In the genomic region with DNA sequence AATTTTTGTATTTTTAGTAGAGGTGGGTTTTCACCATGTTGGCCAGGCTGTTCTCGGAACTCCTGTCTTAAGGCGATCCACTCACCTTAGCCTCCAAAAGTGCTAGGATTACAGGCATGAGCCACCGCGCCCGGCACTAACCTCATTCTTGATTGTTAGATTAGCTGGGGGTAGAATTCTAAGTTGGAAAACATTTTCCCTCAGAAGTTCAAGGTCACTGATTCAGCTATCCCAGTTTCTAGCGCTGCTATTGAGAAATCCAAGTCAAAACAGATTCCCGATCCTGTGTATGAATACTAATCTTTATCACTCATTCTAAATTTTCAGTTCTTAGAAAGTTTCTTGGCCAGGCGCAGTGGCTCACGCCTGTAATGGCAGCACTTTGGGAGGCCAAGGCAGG, we compare ENCODE assay signal across 1 cellular context.
TF ChIP-seq lines count a peak whose summit lies in the region.

No MANE protein-coding gene starts in this region.

TF ChIP-seq in HepG2, 621 proteins besides CTCF, POLR2A, EP300 and RAD21:
- TF ChIP-seq ZNF441 (CRISPR knock-in tag; IDR thresholded peaks at IDR 0.05; ENCODE audit: borderline replicate concordance), result no peak
- no peak for TF ChIP-seq SOX13 (IDR thresholded peaks at IDR 0.05)
- 0 out of 4 replicates have a peak, but pooled peaks of 1 of the 2 experiments have one; percentile 21 for TF ChIP-seq SOX13 (CRISPR knock-in tag; conservative IDR thresholded peaks at IDR 0.05 in 1 of 2, IDR thresholded peaks at IDR 0.05 in 1 of 2)
- TF ChIP-seq ZFP36L2 (CRISPR knock-in tag; IDR thresholded peaks at IDR 0.05), result no peak
- no peak for TF ChIP-seq PPARG (CRISPR knock-in tag; conservative IDR thresholded peaks at IDR 0.05)
- peak; percentile 98 for TF ChIP-seq ZFP1 (CRISPR knock-in tag; IDR thresholded peaks at IDR 0.05)
- TF ChIP-seq SALL2 (CRISPR knock-in tag; IDR thresholded peaks at IDR 0.05), result no peak
- TF ChIP-seq GATAD2A (CRISPR knock-in tag; IDR thresholded peaks at IDR 0.05), result 0 out of 2 replicates have a peak, but pooled peaks have one; percentile 21
- no peak for TF ChIP-seq JUN (CRISPR knock-in tag; IDR thresholded peaks at IDR 0.05)
- TF ChIP-seq SOX5 (CRISPR knock-in tag; IDR thresholded peaks at IDR 0.05; ENCODE audit: borderline replicate concordance), result no peak
- TF ChIP-seq ZNF766 (CRISPR knock-in tag; IDR thresholded peaks at IDR 0.05; ENCODE audit: borderline replicate concordance), result no peak
- no peak for TF ChIP-seq CCDC6 (CRISPR knock-in tag; IDR thresholded peaks at IDR 0.05)
- no peak for TF ChIP-seq BHLHE40 (IDR thresholded peaks at IDR 0.05; ENCODE audit: low read length)
- no peak for TF ChIP-seq AKAP8 (CRISPR knock-in tag; IDR thresholded peaks at IDR 0.05)
- 0 out of 2 replicates have a peak, but pooled peaks have one; percentile 19 for TF ChIP-seq NR2C2 (CRISPR knock-in tag; IDR thresholded peaks at IDR 0.05; ENCODE audit: borderline replicate concordance)
- no peak for TF ChIP-seq ZNF121 (CRISPR knock-in tag; IDR thresholded peaks at IDR 0.05)
- TF ChIP-seq FOXP1 (IDR thresholded peaks at IDR 0.05), result no peak
- TF ChIP-seq FOXP1 (CRISPR knock-in tag; IDR thresholded peaks at IDR 0.05), result no peak
- TF ChIP-seq CEBPB (IDR thresholded peaks at IDR 0.05; ENCODE audit: borderline replicate concordance, low read depth, low read length), result peak; percentile 54; the same call in 1 of the 2 replicates
- peak; percentile 41; the same call in 1 of the 2 replicates for TF ChIP-seq MED1 (CRISPR knock-in tag; IDR thresholded peaks at IDR 0.05)
- no peak for TF ChIP-seq NCOA5 (CRISPR knock-in tag; IDR thresholded peaks at IDR 0.05)
- TF ChIP-seq SKI (IDR thresholded peaks at IDR 0.05; ENCODE audit: partially characterized antibody), result peak; percentile 44
- TF ChIP-seq, protein P1, sequence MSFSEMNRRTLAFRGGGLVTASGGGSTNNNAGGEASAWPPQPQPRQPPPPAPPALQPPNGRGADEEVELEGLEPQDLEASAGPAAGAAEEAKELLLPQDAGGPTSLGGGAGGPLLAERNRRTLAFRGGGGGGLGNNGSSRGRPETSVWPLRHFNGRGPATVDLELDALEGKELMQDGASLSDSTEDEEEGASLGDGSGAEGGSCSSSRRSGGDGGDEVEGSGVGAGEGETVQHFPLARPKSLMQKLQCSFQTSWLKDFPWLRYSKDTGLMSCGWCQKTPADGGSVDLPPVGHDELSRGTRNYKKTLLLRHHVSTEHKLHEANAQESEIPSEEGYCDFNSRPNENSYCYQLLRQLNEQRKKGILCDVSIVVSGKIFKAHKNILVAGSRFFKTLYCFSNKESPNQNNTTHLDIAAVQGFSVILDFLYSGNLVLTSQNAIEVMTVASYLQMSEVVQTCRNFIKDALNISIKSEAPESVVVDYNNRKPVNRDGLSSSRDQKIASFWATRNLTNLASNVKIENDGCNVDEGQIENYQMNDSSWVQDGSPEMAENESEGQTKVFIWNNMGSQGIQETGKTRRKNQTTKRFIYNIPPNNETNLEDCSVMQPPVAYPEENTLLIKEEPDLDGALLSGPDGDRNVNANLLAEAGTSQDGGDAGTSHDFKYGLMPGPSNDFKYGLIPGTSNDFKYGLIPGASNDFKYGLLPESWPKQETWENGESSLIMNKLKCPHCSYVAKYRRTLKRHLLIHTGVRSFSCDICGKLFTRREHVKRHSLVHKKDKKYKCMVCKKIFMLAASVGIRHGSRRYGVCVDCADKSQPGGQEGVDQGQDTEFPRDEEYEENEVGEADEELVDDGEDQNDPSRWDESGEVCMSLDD (CRISPR knock-in tag; IDR thresholded peaks at IDR 0.05; ENCODE audit: borderline replicate concordance), result no peak
- TF ChIP-seq ZNF124 (CRISPR knock-in tag; IDR thresholded peaks at IDR 0.05), result no peak
- TF ChIP-seq SRSF4 (IDR thresholded peaks at IDR 0.05; ENCODE audit: low read depth, low read length, poor library complexity, severe bottlenecking), result no peak
- TF ChIP-seq, protein P2, sequence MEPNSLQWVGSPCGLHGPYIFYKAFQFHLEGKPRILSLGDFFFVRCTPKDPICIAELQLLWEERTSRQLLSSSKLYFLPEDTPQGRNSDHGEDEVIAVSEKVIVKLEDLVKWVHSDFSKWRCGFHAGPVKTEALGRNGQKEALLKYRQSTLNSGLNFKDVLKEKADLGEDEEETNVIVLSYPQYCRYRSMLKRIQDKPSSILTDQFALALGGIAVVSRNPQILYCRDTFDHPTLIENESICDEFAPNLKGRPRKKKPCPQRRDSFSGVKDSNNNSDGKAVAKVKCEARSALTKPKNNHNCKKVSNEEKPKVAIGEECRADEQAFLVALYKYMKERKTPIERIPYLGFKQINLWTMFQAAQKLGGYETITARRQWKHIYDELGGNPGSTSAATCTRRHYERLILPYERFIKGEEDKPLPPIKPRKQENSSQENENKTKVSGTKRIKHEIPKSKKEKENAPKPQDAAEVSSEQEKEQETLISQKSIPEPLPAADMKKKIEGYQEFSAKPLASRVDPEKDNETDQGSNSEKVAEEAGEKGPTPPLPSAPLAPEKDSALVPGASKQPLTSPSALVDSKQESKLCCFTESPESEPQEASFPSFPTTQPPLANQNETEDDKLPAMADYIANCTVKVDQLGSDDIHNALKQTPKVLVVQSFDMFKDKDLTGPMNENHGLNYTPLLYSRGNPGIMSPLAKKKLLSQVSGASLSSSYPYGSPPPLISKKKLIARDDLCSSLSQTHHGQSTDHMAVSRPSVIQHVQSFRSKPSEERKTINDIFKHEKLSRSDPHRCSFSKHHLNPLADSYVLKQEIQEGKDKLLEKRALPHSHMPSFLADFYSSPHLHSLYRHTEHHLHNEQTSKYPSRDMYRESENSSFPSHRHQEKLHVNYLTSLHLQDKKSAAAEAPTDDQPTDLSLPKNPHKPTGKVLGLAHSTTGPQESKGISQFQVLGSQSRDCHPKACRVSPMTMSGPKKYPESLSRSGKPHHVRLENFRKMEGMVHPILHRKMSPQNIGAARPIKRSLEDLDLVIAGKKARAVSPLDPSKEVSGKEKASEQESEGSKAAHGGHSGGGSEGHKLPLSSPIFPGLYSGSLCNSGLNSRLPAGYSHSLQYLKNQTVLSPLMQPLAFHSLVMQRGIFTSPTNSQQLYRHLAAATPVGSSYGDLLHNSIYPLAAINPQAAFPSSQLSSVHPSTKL (CRISPR knock-in tag; IDR thresholded peaks at IDR 0.05), result peak; percentile 43; the same call in 1 of the 2 replicates
- TF ChIP-seq ZNF891 (CRISPR knock-in tag; IDR thresholded peaks at IDR 0.05), result no peak
- no peak for TF ChIP-seq CENPT (CRISPR knock-in tag; IDR thresholded peaks at IDR 0.05; ENCODE audit: low read depth)
- TF ChIP-seq ZNF782 (CRISPR knock-in tag; IDR thresholded peaks at IDR 0.05; ENCODE audit: borderline replicate concordance), result no peak
- TF ChIP-seq, protein P3, sequence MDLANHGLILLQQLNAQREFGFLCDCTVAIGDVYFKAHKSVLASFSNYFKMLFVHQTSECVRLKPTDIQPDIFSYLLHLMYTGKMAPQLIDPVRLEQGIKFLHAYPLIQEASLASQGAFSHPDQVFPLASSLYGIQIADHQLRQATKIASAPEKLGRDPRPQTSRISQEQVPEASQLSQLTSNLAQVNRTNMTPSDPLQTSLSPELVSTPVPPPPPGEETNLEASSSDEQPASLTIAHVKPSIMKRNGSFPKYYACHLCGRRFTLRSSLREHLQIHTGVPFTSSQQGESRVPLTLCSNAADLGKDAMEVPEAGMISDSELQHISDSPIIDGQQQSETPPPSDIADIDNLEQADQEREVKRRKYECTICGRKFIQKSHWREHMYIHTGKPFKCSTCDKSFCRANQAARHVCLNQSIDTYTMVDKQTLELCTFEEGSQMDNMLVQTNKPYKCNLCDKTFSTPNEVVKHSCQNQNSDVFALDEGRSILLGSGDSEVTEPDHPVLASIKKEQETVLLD (CRISPR knock-in tag; IDR thresholded peaks at IDR 0.05; ENCODE audit: low read depth), result no peak
- peak; percentile 78 for TF ChIP-seq BCL6 (CRISPR knock-in tag; IDR thresholded peaks at IDR 0.05)
- 0 out of 2 replicates have a peak, but pooled peaks have one; percentile 11 for TF ChIP-seq SALL1 (CRISPR knock-in tag; IDR thresholded peaks at IDR 0.05)
- no peak for TF ChIP-seq ZNF724P (CRISPR knock-in tag; IDR thresholded peaks at IDR 0.05; ENCODE audit: borderline replicate concordance)
- TF ChIP-seq ZNF343 (CRISPR knock-in tag; IDR thresholded peaks at IDR 0.05), result no peak
- no peak for TF ChIP-seq HOXA9 (CRISPR knock-in tag; IDR thresholded peaks at IDR 0.05; ENCODE audit: borderline replicate concordance)
- TF ChIP-seq RFX3 (CRISPR knock-in tag; IDR thresholded peaks at IDR 0.05), result no peak
- TF ChIP-seq ZNF780A (CRISPR knock-in tag; IDR thresholded peaks at IDR 0.05), result no peak
- TF ChIP-seq PHB2 (IDR thresholded peaks at IDR 0.05; ENCODE audit: partially characterized antibody), result no peak
- no peak for TF ChIP-seq NR3C1 (CRISPR knock-in tag; IDR thresholded peaks at IDR 0.05)
- TF ChIP-seq, protein P4, sequence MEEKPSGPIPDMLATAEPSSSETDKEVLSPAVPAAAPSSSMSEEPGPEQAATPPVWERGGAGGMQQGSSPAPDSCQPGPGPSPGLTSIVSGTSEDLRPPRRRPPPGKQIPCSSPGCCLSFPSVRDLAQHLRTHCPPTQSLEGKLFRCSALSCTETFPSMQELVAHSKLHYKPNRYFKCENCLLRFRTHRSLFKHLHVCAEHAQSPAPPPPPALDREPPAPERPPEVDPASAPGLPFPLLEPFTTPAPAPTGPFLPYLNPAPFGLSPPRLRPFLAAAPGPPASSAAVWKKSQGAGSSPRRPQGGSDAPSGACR (CRISPR knock-in tag; IDR thresholded peaks at IDR 0.05), result no peak
- no peak for TF ChIP-seq MAZ (IDR thresholded peaks at IDR 0.05; ENCODE audit: borderline replicate concordance, low read depth, low read length)
- TF ChIP-seq MAZ (CRISPR knock-in tag; IDR thresholded peaks at IDR 0.05; ENCODE audit: low read depth), result no peak
- TF ChIP-seq, protein P5, sequence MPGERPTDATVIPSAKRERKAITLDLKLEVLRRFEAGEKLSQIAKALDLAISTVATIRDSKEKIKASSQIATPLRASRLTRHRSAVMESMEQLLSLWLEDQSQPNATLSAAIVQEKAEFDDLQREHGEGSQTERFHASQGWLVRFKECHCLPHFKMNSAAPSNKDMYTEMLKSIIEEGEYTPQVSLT (CRISPR knock-in tag; IDR thresholded peaks at IDR 0.05; ENCODE audit: borderline replicate concordance, low read depth), result no peak
- no peak for TF ChIP-seq PAWR (CRISPR knock-in tag; IDR thresholded peaks at IDR 0.05; ENCODE audit: borderline replicate concordance)
TF ChIP-seq in HepG2: peak in this region for 10.
